ENCODE assay signal across 1 cellular context in the genomic region with DNA sequence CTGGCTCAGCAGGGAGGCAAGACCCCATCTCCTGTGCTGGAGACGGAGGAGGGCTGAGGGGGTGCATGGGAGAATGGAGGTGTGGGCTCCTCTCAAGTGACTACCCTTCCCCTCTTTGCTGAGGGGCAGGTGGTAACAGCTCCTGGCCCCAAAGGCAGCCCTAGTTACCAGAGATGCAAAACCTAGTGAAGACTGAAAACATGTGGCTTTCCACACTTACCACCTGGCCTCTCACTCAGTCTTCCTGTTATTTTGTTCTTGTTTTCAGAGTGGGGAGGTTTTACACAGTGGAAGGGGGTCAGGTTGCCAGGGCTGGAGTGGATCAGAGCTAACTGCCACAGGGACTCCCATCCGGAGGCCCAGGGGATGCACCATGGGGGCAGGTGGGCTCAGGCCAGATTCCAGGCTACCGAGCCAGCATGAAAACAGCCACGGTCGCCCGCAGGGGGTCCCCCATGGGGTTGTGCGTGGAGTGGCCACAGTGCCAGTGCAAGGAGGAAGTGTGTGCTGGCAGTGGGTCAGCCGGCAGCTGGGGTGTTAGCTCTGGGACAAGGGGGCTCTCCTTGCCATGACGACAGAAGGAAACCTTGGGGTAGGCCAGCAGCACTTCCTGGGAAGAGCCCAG.
TF ChIP-seq lines count a peak whose summit lies in the region.

No MANE protein-coding gene starts in this region.

TF ChIP-seq in H1, 55 proteins besides CTCF, POLR2A, EP300 and RAD21:
- TF ChIP-seq YY1 (IDR thresholded peaks at IDR 0.05; ENCODE audit: low read depth, low read length) (no peak), CHD1 (IDR thresholded peaks at IDR 0.05; ENCODE audit: low read depth, low read length) (no peak), NRF1 (IDR thresholded peaks at IDR 0.05; ENCODE audit: low read depth, low read length) (no peak), HDAC6 (IDR thresholded peaks at IDR 0.05; ENCODE audit: low read depth, low read length) (no peak), SIRT6 (IDR thresholded peaks at IDR 0.05; ENCODE audit: low read length) (no peak), HDAC2 (IDR thresholded peaks at IDR 0.05; ENCODE audit: borderline replicate concordance in 1 of 2, low read depth in 2 of 2, low read length in 2 of 2) (no peak), GABPA (IDR thresholded peaks at IDR 0.05; ENCODE audit: borderline replicate concordance, insufficient read depth, low read length) (no peak)
- TF ChIP-seq, protein P1, sequence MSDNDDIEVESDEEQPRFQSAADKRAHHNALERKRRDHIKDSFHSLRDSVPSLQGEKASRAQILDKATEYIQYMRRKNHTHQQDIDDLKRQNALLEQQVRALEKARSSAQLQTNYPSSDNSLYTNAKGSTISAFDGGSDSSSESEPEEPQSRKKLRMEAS (IDR thresholded peaks at IDR 0.05) = no peak
